Comparison of ENCODE assay signal across 15 cellular contexts in genomic region chr17:81043319-81043724, GRCh38. TPM values are rescaled to one million over a fixed set of nuclear protein-coding genes. Genes with fewer than 3 reads are reported as not detected.
DNase-seq lines count a peak whose midpoint lies in the region; ATAC-seq and TF ChIP-seq lines count a peak whose summit lies in the region.
"Had no signal": no experiment of that assay in that cellular context is flagged by ENCODE, and none has a peak within 500 bp of the region (broad histone marks: within the 10 kb centered on the region; RNA-seq: fewer than 3 reads in every experiment).

No MANE protein-coding gene starts in this region.

- H3K9me3 Mint-ChIP-seq in HFFc6 = no peaks in the 10 kb centered on the region
- no peaks in the 10 kb centered on the region for H3K9me3 Mint-ChIP-seq in chondrocyte (ENCODE audit: low read depth)

- peaks cover 5% of the 10 kb centered on the region; the same call in 1 of the 2 replicates for H3K36me3 Mint-ChIP-seq in HFFc6 (ENCODE audit: low read depth)
- H3K36me3 Mint-ChIP-seq in chondrocyte (ENCODE audit: low read depth) = no peaks in the 10 kb centered on the region
- H3K36me3 Mint-ChIP-seq: activated naive CD8-positive, alpha-beta T cell had no signal

- H3K4me3 Mint-ChIP-seq in HFFc6 (peak overlapping the region; percentile 78; the same call in 1 of the 2 replicates), chondrocyte (ENCODE audit: unreplicated experiment) (peak overlapping the region; percentile 56)
- H3K4me3 Mint-ChIP-seq: activated naive CD8-positive, alpha-beta T cell had no signal

- H3K27me3 ChIP-seq in right lobe of liver = no peaks in the 10 kb centered on the region
- no peaks in the 10 kb centered on the region for H3K27me3 ChIP-seq in spleen (replicated peaks in 1 of 7)
- H3K27me3 ChIP-seq: testis had no signal

- H3K9me3 ChIP-seq in right lobe of liver (no peaks in the 10 kb centered on the region), spleen (no peaks in the 10 kb centered on the region)
- H3K9me3 ChIP-seq: testis had no signal

- peaks cover 57% of the 10 kb centered on the region for H3K4me1 Mint-ChIP-seq in HFFc6 (ENCODE audit: low read depth)
- H3K4me1 Mint-ChIP-seq in chondrocyte (ENCODE audit: low read depth) = peaks cover 63% of the 10 kb centered on the region

- TF ChIP-seq POLR2A in right lobe of liver (IDR thresholded peaks at IDR 0.05) = no peak
- no peak for TF ChIP-seq POLR2A in spleen (IDR thresholded peaks at IDR 0.05)

- H3K4me1 ChIP-seq in right lobe of liver = peaks cover 0 to 85% (median 36%) of the 10 kb centered on the region in 4 donors
- H3K4me1 ChIP-seq in spleen = peaks cover 5 to 77% (median 41%) of the 10 kb centered on the region in 6 donors

- H3K27me3 Mint-ChIP-seq in HFFc6 (ENCODE audit: insufficient read depth) (peaks cover 9% of the 10 kb centered on the region), chondrocyte (ENCODE audit: low read depth) (no peaks in the 10 kb centered on the region)
- H3K27me3 Mint-ChIP-seq: activated naive CD8-positive, alpha-beta T cell had no signal

- peak overlapping the region; percentile 70 to 84 (median 81) for H3K27ac ChIP-seq in right lobe of liver
- peak overlapping the region in 5 of 8 donors; percentile 63 to 74 (median 65) for H3K27ac ChIP-seq in spleen

- H3K36me3 ChIP-seq in right lobe of liver = no peaks in the 10 kb centered on the region
- no peaks in the 10 kb centered on the region for H3K36me3 ChIP-seq in spleen

- H3K4me3 ChIP-seq in right lobe of liver (no peak overlapping the region), spleen (no peak overlapping the region)
- H3K4me3 ChIP-seq: testis had no signal

- WGBS in right lobe of liver (ENCODE audit: insufficient coverage, low coverage, low lambda C conversion rate, missing lambda C conversion rate) = no CpG with 5 or more reads among the region's 19 CpGs
- WGBS in spleen, 5 donors = 69 to 92% (median 87%) methylated on average over 14 to 19 of the region's 19 CpGs

- DNase-seq in HFFc6 (no peak), chondrocyte (ENCODE audit: low spot score) (no peak), right lobe of liver (peak in 1 of 3 donors; percentile 30), spleen (peak; percentile 73), posterior vena cava (ENCODE audit: low spot score) (no peak), NCI-H345 (lab: John Stamatoyannopoulos, UW) (no peak), NCI-H226 (no peak)
- DNase-seq: activated CD4-positive, CD25-positive, alpha-beta regulatory T cell treated with anti-CD3 and anti-CD28 coated beads, Interleukin-2, amount 50 U/mL, for 72 hours; activated CD8-positive, alpha-beta memory T cell treated with anti-CD3 and anti-CD28 coated beads, Interleukin-2, amount 50 U/mL, for 48 hours; DMS153; MV-4-11; NCI-H2171 treated with DMSO at 0.1 percent for 48 hours; testis had no signal

- intact Hi-C loops in right lobe of liver (cut with DNase I) = no loop called here
- intact Hi-C loops in spleen (cut with DNase I; ENCODE audit: low total_unique reads) = no loop called here
- intact Hi-C loops in posterior vena cava (cut with DNase I) = loop anchor here in 1 of 2 donors (10.0 kb wide), 1 partner anchor 51 kb away; no protein-coding TSS in a partner anchor

- H3K27ac Mint-ChIP-seq in HFFc6 (peak overlapping the region; percentile 96), chondrocyte (ENCODE audit: unreplicated experiment) (peak overlapping the region; percentile 97)
- H3K27ac Mint-ChIP-seq: activated naive CD8-positive, alpha-beta T cell had no signal

- peak in 2 of 4 donors; percentile 2 to 15 for ATAC-seq in right lobe of liver
- ATAC-seq in HG02973 (IDR thresholded peaks at IDR 0.05; ENCODE audit: unreplicated experiment) = no peak

- TF ChIP-seq CTCF in HFFc6 (IDR thresholded peaks at IDR 0.05) = no peak
- TF ChIP-seq CTCF in chondrocyte (IDR thresholded peaks at IDR 0.05) = no peak
- TF ChIP-seq CTCF in right lobe of liver (IDR thresholded peaks at IDR 0.05) = no peak
- TF ChIP-seq CTCF in spleen (IDR thresholded peaks at IDR 0.05 in 8 of 11, conservative IDR thresholded peaks at IDR 0.05 in 3 of 11) = no peak

RNA-seq across cellular contexts. Expression of gene BAIAP2, which starts 8.4 kb away (rescaled TPM):
- 10 to 100 TPM; 30.8 to 47.4 (median 35.9) TPM for total RNA-seq in HFFc6 (2021; fragmentation: NEBNext Ultra II Directional; extraction: Animal tissue kit (Norgen Biotek cat#: 25700))
- total RNA-seq in chondrocyte (28.9 to 43.6 TPM (median 29.5 TPM) in 3 replicates), right lobe of liver (100 to 1,000 TPM in 1 of 6 experiments, 10 to 100 TPM in 5; 46.6 to 139 (median 63.3) TPM), spleen (10 to 100 TPM; 12.7 to 33.2 (median 23.4) TPM), posterior vena cava (10 to 100 TPM; 18.2 to 30.5 TPM)
- polyA plus RNA-seq in spleen = 10 to 100 TPM in 1 of 3 donors, 1 to 10 TPM in 2; 2.8 to 11.8 (median 4.4) TPM

RNA-seq across cellular contexts. Expression of gene CHMP6, which starts 51.7 kb away (rescaled TPM):
- total RNA-seq in HFFc6 (2021; fragmentation: NEBNext Ultra II Directional; extraction: Animal tissue kit (Norgen Biotek cat#: 25700)) = 10 to 100 TPM; 27.6 to 38.5 (median 31.5) TPM
- 27.6 to 33.0 TPM (median 28.4 TPM) in 3 replicates for total RNA-seq in chondrocyte
- total RNA-seq in right lobe of liver = 10 to 100 TPM; 13.4 to 27.8 (median 15.6) TPM
- total RNA-seq in spleen = 10 to 100 TPM; 23.0 to 35.7 (median 31.5) TPM
- polyA plus RNA-seq in spleen = 10 to 100 TPM; 24.0 to 41.1 (median 25.4) TPM
- 10 to 100 TPM; 23.7 to 25.9 TPM for total RNA-seq in posterior vena cava
